In the genomic region with DNA sequence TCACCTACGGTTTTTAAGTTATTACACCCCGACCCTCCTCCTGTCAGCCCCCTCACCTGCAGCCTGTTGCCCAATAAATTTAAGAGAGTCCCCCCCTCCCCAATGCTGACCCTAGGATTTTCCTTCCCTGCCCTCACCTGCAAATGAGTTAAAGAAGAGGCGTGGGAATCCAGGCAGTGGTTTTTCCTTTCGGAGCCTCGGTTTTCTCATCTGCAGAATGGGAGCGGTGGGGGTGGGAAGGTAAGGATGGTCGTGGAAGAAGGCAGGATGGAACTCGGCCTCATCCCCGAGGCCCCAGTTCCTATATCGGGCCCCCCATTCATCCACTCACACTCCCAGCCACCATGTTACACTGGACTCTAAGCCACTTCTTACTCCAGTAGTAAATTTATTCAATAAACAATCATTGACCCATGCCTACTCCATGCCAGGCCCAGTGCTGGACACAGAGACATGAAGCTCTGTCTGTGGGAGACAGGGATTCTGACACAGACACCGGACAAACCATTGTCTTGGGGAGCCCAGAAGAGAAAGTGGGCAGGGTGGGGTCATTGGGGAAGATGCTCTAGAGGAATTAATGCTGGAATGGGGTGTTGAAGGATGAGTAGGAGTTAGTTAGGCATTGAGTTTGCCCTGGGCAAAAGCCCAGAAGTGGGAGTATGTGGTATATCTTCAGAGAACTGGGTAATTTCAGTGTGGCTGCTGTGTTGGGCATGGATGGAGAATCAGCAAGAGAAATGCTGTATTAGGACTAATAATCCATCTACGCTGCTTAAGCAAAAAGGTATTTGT, we compare ENCODE assay signal across 2 cellular contexts.
A peak's percentile ranks its signal among the peaks of the same experiment; 100 is the strongest.
TF ChIP-seq lines count a peak whose summit lies in the region.

No MANE protein-coding gene starts in this region.

TF ChIP-seq in HEK293, 187 proteins besides CTCF, POLR2A, EP300 and RAD21:
- TF ChIP-seq IKZF3 (tag by site-specific recombination; IDR thresholded peaks at IDR 0.05): no peak
- TF ChIP-seq ZFP3 (tag by site-specific recombination; IDR thresholded peaks at IDR 0.05; ENCODE audit: low read depth): peak; percentile 85
TF ChIP-seq in HEK293: peak in this region for 1.

TF ChIP-seq in K562, 482 proteins besides CTCF, POLR2A, EP300 and RAD21:
- TF ChIP-seq, protein P1, sequence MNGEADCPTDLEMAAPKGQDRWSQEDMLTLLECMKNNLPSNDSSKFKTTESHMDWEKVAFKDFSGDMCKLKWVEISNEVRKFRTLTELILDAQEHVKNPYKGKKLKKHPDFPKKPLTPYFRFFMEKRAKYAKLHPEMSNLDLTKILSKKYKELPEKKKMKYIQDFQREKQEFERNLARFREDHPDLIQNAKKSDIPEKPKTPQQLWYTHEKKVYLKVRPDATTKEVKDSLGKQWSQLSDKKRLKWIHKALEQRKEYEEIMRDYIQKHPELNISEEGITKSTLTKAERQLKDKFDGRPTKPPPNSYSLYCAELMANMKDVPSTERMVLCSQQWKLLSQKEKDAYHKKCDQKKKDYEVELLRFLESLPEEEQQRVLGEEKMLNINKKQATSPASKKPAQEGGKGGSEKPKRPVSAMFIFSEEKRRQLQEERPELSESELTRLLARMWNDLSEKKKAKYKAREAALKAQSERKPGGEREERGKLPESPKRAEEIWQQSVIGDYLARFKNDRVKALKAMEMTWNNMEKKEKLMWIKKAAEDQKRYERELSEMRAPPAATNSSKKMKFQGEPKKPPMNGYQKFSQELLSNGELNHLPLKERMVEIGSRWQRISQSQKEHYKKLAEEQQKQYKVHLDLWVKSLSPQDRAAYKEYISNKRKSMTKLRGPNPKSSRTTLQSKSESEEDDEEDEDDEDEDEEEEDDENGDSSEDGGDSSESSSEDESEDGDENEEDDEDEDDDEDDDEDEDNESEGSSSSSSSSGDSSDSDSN (IDR thresholded peaks at IDR 0.05; ENCODE audit: borderline replicate concordance in 1 of 2, low read depth in 2 of 2, low read length in 2 of 2): no peak
- TF ChIP-seq GABPB1 (CRISPR knock-in tag; IDR thresholded peaks at IDR 0.05): no peak
- no peak for TF ChIP-seq ZNF274 (IDR thresholded peaks at IDR 0.05; ENCODE audit: borderline replicate concordance, low read depth, low read length)
- TF ChIP-seq, protein P2, sequence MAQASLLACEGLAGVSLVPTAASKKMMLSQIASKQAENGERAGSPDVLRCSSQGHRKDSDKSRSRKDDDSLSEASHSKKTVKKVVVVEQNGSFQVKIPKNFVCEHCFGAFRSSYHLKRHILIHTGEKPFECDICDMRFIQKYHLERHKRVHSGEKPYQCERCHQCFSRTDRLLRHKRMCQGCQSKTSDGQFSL (CRISPR knock-in tag; IDR thresholded peaks at IDR 0.05): peak; percentile 60; the same call in 1 of the 2 replicates
- TF ChIP-seq, protein P2 (tag; IDR thresholded peaks at IDR 0.05): no peak
- no peak for TF ChIP-seq MYBL2 (IDR thresholded peaks at IDR 0.05; ENCODE audit: low read depth)
- TF ChIP-seq MYBL2 (CRISPR knock-in tag; IDR thresholded peaks at IDR 0.05; ENCODE audit: borderline replicate concordance): no peak
- TF ChIP-seq, protein P3, sequence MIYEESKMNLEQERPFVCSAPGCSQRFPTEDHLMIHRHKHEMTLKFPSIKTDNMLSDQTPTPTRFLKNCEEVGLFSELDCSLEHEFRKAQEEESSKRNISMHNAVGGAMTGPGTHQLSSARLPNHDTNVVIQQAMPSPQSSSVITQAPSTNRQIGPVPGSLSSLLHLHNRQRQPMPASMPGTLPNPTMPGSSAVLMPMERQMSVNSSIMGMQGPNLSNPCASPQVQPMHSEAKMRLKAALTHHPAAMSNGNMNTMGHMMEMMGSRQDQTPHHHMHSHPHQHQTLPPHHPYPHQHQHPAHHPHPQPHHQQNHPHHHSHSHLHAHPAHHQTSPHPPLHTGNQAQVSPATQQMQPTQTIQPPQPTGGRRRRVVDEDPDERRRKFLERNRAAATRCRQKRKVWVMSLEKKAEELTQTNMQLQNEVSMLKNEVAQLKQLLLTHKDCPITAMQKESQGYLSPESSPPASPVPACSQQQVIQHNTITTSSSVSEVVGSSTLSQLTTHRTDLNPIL (CRISPR knock-in tag; IDR thresholded peaks at IDR 0.05): no peak
- no peak for TF ChIP-seq NR4A1 (CRISPR knock-in tag; IDR thresholded peaks at IDR 0.05)
- no peak for TF ChIP-seq NR4A1 (tag; IDR thresholded peaks at IDR 0.05)
- TF ChIP-seq EZH2 (IDR thresholded peaks at IDR 0.05; ENCODE audit: borderline replicate concordance, low read depth, low read length): no peak
- TF ChIP-seq SRSF3 (IDR thresholded peaks at IDR 0.05; ENCODE audit: insufficient read depth, low read length): no peak
- no peak for TF ChIP-seq PHTF2 (CRISPR knock-in tag; IDR thresholded peaks at IDR 0.05)
- peak; percentile 65 for TF ChIP-seq RBM25 (IDR thresholded peaks at IDR 0.05; ENCODE audit: low read depth, low read length, severe bottlenecking)
- TF ChIP-seq BRF1 (IDR thresholded peaks at IDR 0.05; ENCODE audit: borderline replicate concordance, extremely low read depth, insufficient read length): no peak
- TF ChIP-seq FOXJ3 (CRISPR knock-in tag; IDR thresholded peaks at IDR 0.05): no peak
- no peak for TF ChIP-seq MIER1 (IDR thresholded peaks at IDR 0.05; ENCODE audit: low read depth)
- no peak for TF ChIP-seq EGR1 (conservative IDR thresholded peaks at IDR 0.05)
- peak; percentile 71; the same call in 1 of the 2 replicates for TF ChIP-seq BCOR (IDR thresholded peaks at IDR 0.05)
- TF ChIP-seq ZFP1 (CRISPR knock-in tag; IDR thresholded peaks at IDR 0.05): no peak
TF ChIP-seq in K562: peak in this region for 3.
